Comparison of ENCODE assay signal across 1 cellular context in the genomic region with DNA sequence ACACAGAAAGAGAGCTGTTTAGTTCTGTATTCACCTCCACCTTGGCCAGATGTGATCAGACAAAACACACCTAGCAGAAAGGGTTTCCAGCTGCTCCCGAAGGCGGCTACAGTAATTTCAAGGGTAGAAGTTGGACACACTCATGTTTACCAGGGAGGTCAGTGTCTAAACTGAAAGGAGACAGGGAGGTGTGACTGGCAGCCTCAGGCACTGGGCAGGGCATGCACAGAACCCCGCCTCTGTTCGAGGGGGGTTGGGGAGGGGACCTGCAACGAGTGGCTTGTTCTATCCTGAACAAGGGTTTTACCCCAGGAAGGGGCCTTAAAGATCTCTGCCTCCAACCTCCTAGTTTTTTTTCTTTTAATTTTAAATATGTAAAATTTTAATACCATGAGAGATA.
TF ChIP-seq lines count a peak whose summit lies in the region.

No MANE protein-coding gene starts in this region.

TF ChIP-seq in IMR-90, 13 proteins besides CTCF, POLR2A, EP300 and RAD21:
- no peak for TF ChIP-seq MAZ (IDR thresholded peaks at IDR 0.05; ENCODE audit: borderline replicate concordance, low read depth, low read length)
- TF ChIP-seq SMC3 (IDR thresholded peaks at IDR 0.05; ENCODE audit: low read depth, low read length) = no peak
- TF ChIP-seq MXI1 (IDR thresholded peaks at IDR 0.05; ENCODE audit: borderline replicate concordance, low read depth, low read length) = no peak
- no peak for TF ChIP-seq CEBPB (IDR thresholded peaks at IDR 0.05; ENCODE audit: low read depth, low read length)
- TF ChIP-seq, protein P1, sequence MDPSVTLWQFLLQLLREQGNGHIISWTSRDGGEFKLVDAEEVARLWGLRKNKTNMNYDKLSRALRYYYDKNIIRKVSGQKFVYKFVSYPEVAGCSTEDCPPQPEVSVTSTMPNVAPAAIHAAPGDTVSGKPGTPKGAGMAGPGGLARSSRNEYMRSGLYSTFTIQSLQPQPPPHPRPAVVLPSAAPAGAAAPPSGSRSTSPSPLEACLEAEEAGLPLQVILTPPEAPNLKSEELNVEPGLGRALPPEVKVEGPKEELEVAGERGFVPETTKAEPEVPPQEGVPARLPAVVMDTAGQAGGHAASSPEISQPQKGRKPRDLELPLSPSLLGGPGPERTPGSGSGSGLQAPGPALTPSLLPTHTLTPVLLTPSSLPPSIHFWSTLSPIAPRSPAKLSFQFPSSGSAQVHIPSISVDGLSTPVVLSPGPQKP (IDR thresholded peaks at IDR 0.05; ENCODE audit: borderline replicate concordance, low read depth, low read length) = no peak
- TF ChIP-seq RFX5 (IDR thresholded peaks at IDR 0.05; ENCODE audit: low read depth, low read length) = no peak
- no peak for TF ChIP-seq MAFK (IDR thresholded peaks at IDR 0.05; ENCODE audit: low read depth, low read length)
- TF ChIP-seq, protein P2, sequence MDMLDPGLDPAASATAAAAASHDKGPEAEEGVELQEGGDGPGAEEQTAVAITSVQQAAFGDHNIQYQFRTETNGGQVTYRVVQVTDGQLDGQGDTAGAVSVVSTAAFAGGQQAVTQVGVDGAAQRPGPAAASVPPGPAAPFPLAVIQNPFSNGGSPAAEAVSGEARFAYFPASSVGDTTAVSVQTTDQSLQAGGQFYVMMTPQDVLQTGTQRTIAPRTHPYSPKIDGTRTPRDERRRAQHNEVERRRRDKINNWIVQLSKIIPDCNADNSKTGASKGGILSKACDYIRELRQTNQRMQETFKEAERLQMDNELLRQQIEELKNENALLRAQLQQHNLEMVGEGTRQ (IDR thresholded peaks at IDR 0.05; ENCODE audit: low read depth, low read length) = no peak
